Comparison of ENCODE assay signal across 13 cellular contexts in the genomic region with DNA sequence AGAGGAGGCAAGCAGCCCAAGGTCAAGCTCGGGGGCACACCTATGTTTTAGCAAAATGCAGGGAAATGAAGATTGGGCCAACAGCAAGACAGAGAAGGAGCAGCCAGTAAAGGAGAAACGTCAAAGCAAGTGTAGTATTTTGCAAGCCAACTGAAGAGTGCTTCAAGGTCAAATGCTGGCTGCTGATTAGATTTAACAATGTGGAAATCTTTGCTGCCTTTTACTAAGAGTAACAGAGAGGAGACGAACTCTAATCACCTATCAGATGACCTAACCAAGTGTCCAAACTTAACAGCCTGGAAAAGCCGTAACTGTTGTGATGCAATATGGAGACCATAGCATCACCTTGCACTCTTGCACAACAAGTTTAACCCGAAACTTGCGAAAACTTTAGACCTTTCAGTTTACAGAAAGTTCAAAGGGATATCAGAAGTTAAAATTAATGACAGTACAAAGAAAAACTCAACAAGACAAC. TPM values are rescaled to one million over a fixed set of nuclear protein-coding genes. Genes with fewer than 3 reads are reported as not detected.
A peak's percentile ranks its signal among the peaks of the same experiment; 100 is the strongest.
DNase-seq lines count a peak whose midpoint lies in the region; ATAC-seq and TF ChIP-seq lines count a peak whose summit lies in the region.
"Had no signal": no experiment of that assay in that cellular context is flagged by ENCODE, and none has a peak within 500 bp of the region (broad histone marks: within the 10 kb centered on the region; RNA-seq: fewer than 3 reads in every experiment).

No MANE protein-coding gene starts in this region.

- no peak for ATAC-seq in stimulated activated effector memory CD8-positive, alpha-beta T cell treated with anti-CD3 and anti-CD28 coated beads, Interleukin-12 subunit alpha, Interleukin-12 subunit beta, amount 100 ng/mL, for 72 hours
- no peak for ATAC-seq in GM19397 (IDR thresholded peaks at IDR 0.05; ENCODE audit: unreplicated experiment)

- peaks cover 25% of the 10 kb centered on the region for H3K36me3 ChIP-seq in SU-DHL-6 (ENCODE audit: low read length)

- no peak overlapping the region for H3K4me2 ChIP-seq in SU-DHL-6 (ENCODE audit: low read depth, low read length, poor library complexity, severe bottlenecking)

- no peak overlapping the region for H3K4me3 Mint-ChIP-seq in stimulated activated effector memory CD8-positive, alpha-beta T cell treated with anti-CD3 and anti-CD28 coated beads, Interleukin-12 subunit alpha, Interleukin-12 subunit beta, amount 100 ng/mL, for 72 hours
- no peak overlapping the region for H3K4me3 Mint-ChIP-seq in progenitor cell of endocrine pancreas (ENCODE audit: low read depth)

- peaks cover 59% of the 10 kb centered on the region for H3F3A ChIP-seq in SU-DHL-6 (ENCODE audit: insufficient read depth)

- H4K20me1 ChIP-seq in SU-DHL-6 (ENCODE audit: low read depth, low read length): no peaks in the 10 kb centered on the region; the same call in 1 of the 2 replicates

- TF ChIP-seq CTCF in SU-DHL-6 (IDR thresholded peaks at IDR 0.05; ENCODE audit: insufficient read depth, low read length, poor library complexity, severe bottlenecking) (no peak), progenitor cell of endocrine pancreas (IDR thresholded peaks at IDR 0.05; ENCODE audit: unreplicated experiment) (no peak)

- H3K9ac ChIP-seq in SU-DHL-6 (ENCODE audit: low read length): no peak overlapping the region

- H3K79me2 ChIP-seq in SU-DHL-6 (ENCODE audit: insufficient read depth, low read length): peaks cover 9% of the 10 kb centered on the region; the same call in 1 of the 2 replicates

- H3K27ac ChIP-seq in SU-DHL-6 (ENCODE audit: low read depth, low read length): peak overlapping the region; percentile 6; the same call in 1 of the 2 replicates
- H3K27ac ChIP-seq: SK-N-MC had no signal

- peaks cover 11% of the 10 kb centered on the region for H3K4me1 Mint-ChIP-seq in stimulated activated effector memory CD8-positive, alpha-beta T cell treated with anti-CD3 and anti-CD28 coated beads, Interleukin-12 subunit alpha, Interleukin-12 subunit beta, amount 100 ng/mL, for 72 hours
- peaks cover 13% of the 10 kb centered on the region for H3K4me1 Mint-ChIP-seq in progenitor cell of endocrine pancreas (ENCODE audit: low read depth)

- no peak overlapping the region for H3K4me3 ChIP-seq in SU-DHL-6 (ENCODE audit: insufficient read depth, low read length, poor library complexity, severe bottlenecking)
- H3K4me3 ChIP-seq: SK-N-MC had no signal

- no peak overlapping the region for H2AFZ ChIP-seq in SU-DHL-6 (ENCODE audit: low read depth, low read length, severe bottlenecking)

- no peaks in the 10 kb centered on the region for H3K9me3 ChIP-seq in SU-DHL-6 (ENCODE audit: insufficient read depth, low read length)

- H3K27ac Mint-ChIP-seq in stimulated activated effector memory CD8-positive, alpha-beta T cell treated with anti-CD3 and anti-CD28 coated beads, Interleukin-12 subunit alpha, Interleukin-12 subunit beta, amount 100 ng/mL, for 72 hours: peak overlapping the region; percentile 70
- no peak overlapping the region for H3K27ac Mint-ChIP-seq in progenitor cell of endocrine pancreas

- peaks cover 90% of the 10 kb centered on the region for H3K36me3 Mint-ChIP-seq in stimulated activated effector memory CD8-positive, alpha-beta T cell treated with anti-CD3 and anti-CD28 coated beads, Interleukin-12 subunit alpha, Interleukin-12 subunit beta, amount 100 ng/mL, for 72 hours
- H3K36me3 Mint-ChIP-seq in progenitor cell of endocrine pancreas (ENCODE audit: insufficient read depth): peaks cover 30% of the 10 kb centered on the region

- DNase-seq in HuH-7.5 (ENCODE audit: low spot score) (peak; percentile 36), kidney tubule cell (ENCODE audit: low spot score) (peak; percentile 25), progenitor cell of endocrine pancreas (ENCODE audit: low spot score, unreplicated experiment) (no peak), cerebellar cortex (ENCODE audit: low spot score) (no peak)
- DNase-seq in stimulated activated effector memory CD8-positive, alpha-beta T cell treated with anti-CD3 and anti-CD28 coated beads, Interleukin-12 subunit alpha, Interleukin-12 subunit beta, amount 100 ng/mL, for 72 hours (ENCODE audit: low spot score in 2 of 2): no peak
- DNase-seq: activated CD4-positive, CD25-positive, alpha-beta regulatory T cell treated with anti-CD3 and anti-CD28 coated beads, Interleukin-2, amount 50 U/mL, for 72 hours; activated gamma-delta T cell; cortex of kidney; NCI-H510A treated with DMSO at 0.1 percent for 48 hours; small intestine had no signal

- no peaks in the 10 kb centered on the region for H3K27me3 ChIP-seq in SU-DHL-6 (ENCODE audit: low read length)

- H3K9me3 Mint-ChIP-seq in stimulated activated effector memory CD8-positive, alpha-beta T cell treated with anti-CD3 and anti-CD28 coated beads, Interleukin-12 subunit alpha, Interleukin-12 subunit beta, amount 100 ng/mL, for 72 hours: no peaks in the 10 kb centered on the region
- H3K9me3 Mint-ChIP-seq in progenitor cell of endocrine pancreas (ENCODE audit: low read depth): no peaks in the 10 kb centered on the region

- H3K27me3 Mint-ChIP-seq in progenitor cell of endocrine pancreas: no peaks in the 10 kb centered on the region

- no peaks in the 10 kb centered on the region for H3K9me2 ChIP-seq in SU-DHL-6 (replicated peaks; ENCODE audit: insufficient read depth, low read length)

RNA-seq across cellular contexts. Expression of a gene that starts 30.4 kb away (rescaled TPM):
- total RNA-seq in progenitor cell of endocrine pancreas: 77.8 and 86.3 TPM in 2 replicates

Comparison
In these comparisons a context has a peak if more than half of its experiments do, and no peak if none do; other contexts are left out.
1. DNase-seq: peak in HuH-7.5 (single experiment) and kidney tubule cell (single experiment); none in stimulated activated effector memory CD8-positive, alpha-beta T cell treated with anti-CD3 and anti-CD28 coated beads, Interleukin-12 subunit alpha, Interleukin-12 subunit beta, amount 100 ng/mL, for 72 hours (0 of 2), progenitor cell of endocrine pancreas (single experiment) and cerebellar cortex (single experiment).